8 cellular contexts compared by ENCODE assay signal in the genomic region with DNA sequence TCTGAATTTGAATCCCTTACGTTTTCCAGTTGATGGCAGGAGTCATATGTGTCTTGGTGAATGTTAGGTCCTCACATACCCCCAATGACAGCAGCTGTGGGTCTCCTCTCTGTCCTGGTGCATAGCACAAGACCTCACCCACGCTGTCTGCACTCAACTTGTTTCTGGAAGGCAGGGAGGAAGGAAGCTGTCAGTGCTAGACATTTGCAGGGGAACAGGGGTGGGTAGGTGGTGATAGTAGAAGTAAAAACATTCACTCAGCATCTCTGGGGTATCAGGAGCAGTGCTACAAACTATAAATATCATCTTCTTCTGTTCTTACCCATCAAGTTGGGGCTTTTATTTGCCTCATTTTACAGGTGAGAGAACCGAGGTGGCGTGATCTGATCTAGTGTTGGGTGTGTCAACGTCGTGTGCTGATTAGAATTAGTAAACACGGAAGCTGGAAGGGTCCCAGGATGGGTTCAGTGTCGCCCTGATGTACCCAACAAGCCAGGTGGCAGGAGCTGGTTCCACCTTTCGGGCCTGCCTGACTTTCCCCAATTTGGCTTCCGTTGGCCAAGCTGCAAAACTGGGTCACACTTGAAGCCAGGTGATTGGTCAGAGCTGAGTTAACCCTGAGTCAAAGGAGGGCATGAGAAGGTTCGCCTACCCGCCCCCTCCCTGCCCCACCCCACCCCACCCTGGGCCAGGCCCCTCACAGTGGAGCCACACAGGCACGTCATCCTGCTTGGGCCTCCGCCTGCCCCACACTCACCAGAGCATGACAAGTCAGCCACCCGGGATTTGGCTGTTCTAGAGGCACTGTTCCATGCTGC. TPM values are rescaled to one million over a fixed set of nuclear protein-coding genes. Genes with fewer than 3 reads are reported as not detected.
DNase-seq lines count a peak whose midpoint lies in the region; ATAC-seq and TF ChIP-seq lines count a peak whose summit lies in the region.

No MANE protein-coding gene starts in this region.

- peak overlapping the region; percentile 99 for H3K4me2 ChIP-seq in BLaER1

- no peak for TF ChIP-seq POLR2A in ovary (IDR thresholded peaks at IDR 0.05)

- TF ChIP-seq EP300 in Ishikawa (IDR thresholded peaks at IDR 0.05; ENCODE audit: borderline replicate concordance) (no peak), ovary (IDR thresholded peaks at IDR 0.05) (no peak)

- peaks cover 98% of the 10 kb centered on the region for H4K20me1 ChIP-seq in BLaER1

- peak overlapping the region; percentile 54 for H3K4me3 ChIP-seq in BLaER1
- H3K4me3 ChIP-seq in ovary: no peak overlapping the region

- peak overlapping the region; percentile 76 for H3K9ac ChIP-seq in BLaER1

- intact Hi-C loops in ovary (cut with DNase I): no loop called here

- TF ChIP-seq CTCF in omental fat pad (IDR thresholded peaks at IDR 0.05) (no peak), ovary (IDR thresholded peaks at IDR 0.05) (no peak)

- no peaks in the 10 kb centered on the region for H3K27me3 ChIP-seq in BLaER1
- no peaks in the 10 kb centered on the region for H3K27me3 ChIP-seq in ovary

- H3K9me3 ChIP-seq in BLaER1 (no peaks in the 10 kb centered on the region), ovary (no peaks in the 10 kb centered on the region)

- H3K36me3 ChIP-seq in BLaER1 (peaks cover 55% of the 10 kb centered on the region), ovary (no peaks in the 10 kb centered on the region)

- H3K27ac ChIP-seq in BLaER1: peak overlapping the region; percentile 88
- H3K27ac ChIP-seq in ovary: no peak overlapping the region

- peak; percentile 91 for DNase-seq in glomerular visceral epithelial cell (ENCODE audit: extremely low spot score)
- no peak for DNase-seq in omental fat pad (ENCODE audit: low spot score)
- no peak for DNase-seq in NCI-H187 (lab: John Stamatoyannopoulos, UW)
- DNase-seq in activated T-cell treated with anti-CD3 and anti-CD28 coated beads, Interleukin-2, amount 50 U/mL, for 48 hours: no peak
- DNase-seq in ovary: no peak

- WGBS in ovary, 3 donors: 85 to 90% (median 89%) methylated on average over 15 of the region's 15 CpGs

- no peak for TF ChIP-seq RAD21 in Ishikawa (IDR thresholded peaks at IDR 0.05; ENCODE audit: low read depth)

- ATAC-seq in GM19468 (IDR thresholded peaks at IDR 0.05; ENCODE audit: extremely low read depth, unreplicated experiment): peak; percentile 21
- ATAC-seq in omental fat pad (ENCODE audit: low FRiP score): no peak

- peaks cover 98% of the 10 kb centered on the region for H3K4me1 ChIP-seq in BLaER1
- H3K4me1 ChIP-seq in ovary (ENCODE audit: insufficient read depth): peaks cover 6% of the 10 kb centered on the region

TF ChIP-seq in Ishikawa, 13 proteins besides CTCF, POLR2A, EP300 and RAD21:
- no peak for TF ChIP-seq ZBTB7A (IDR thresholded peaks at IDR 0.05; ENCODE audit: low read depth)
- TF ChIP-seq CEBPB (IDR thresholded peaks at IDR 0.05): no peak
- TF ChIP-seq USF1 (IDR thresholded peaks at IDR 0.05): no peak
- peak; percentile 21; the same call in 1 of the 2 replicates for TF ChIP-seq TCF12 (IDR thresholded peaks at IDR 0.05; ENCODE audit: low read depth)
- TF ChIP-seq YY1 (IDR thresholded peaks at IDR 0.05; ENCODE audit: low read depth): no peak
- no peak for TF ChIP-seq TAF1 (IDR thresholded peaks at IDR 0.05; ENCODE audit: low read depth)
- TF ChIP-seq, protein P1, sequence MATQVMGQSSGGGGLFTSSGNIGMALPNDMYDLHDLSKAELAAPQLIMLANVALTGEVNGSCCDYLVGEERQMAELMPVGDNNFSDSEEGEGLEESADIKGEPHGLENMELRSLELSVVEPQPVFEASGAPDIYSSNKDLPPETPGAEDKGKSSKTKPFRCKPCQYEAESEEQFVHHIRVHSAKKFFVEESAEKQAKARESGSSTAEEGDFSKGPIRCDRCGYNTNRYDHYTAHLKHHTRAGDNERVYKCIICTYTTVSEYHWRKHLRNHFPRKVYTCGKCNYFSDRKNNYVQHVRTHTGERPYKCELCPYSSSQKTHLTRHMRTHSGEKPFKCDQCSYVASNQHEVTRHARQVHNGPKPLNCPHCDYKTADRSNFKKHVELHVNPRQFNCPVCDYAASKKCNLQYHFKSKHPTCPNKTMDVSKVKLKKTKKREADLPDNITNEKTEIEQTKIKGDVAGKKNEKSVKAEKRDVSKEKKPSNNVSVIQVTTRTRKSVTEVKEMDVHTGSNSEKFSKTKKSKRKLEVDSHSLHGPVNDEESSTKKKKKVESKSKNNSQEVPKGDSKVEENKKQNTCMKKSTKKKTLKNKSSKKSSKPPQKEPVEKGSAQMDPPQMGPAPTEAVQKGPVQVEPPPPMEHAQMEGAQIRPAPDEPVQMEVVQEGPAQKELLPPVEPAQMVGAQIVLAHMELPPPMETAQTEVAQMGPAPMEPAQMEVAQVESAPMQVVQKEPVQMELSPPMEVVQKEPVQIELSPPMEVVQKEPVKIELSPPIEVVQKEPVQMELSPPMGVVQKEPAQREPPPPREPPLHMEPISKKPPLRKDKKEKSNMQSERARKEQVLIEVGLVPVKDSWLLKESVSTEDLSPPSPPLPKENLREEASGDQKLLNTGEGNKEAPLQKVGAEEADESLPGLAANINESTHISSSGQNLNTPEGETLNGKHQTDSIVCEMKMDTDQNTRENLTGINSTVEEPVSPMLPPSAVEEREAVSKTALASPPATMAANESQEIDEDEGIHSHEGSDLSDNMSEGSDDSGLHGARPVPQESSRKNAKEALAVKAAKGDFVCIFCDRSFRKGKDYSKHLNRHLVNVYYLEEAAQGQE (IDR thresholded peaks at IDR 0.05; ENCODE audit: low read depth): no peak

RNA-seq across cellular contexts. Expression of gene ERGIC1, which starts 15.8 kb away (rescaled TPM):
- total RNA-seq in omental fat pad (100 to 1,000 TPM in 3 of 4 donors, 10 to 100 TPM in 1; 98.8 to 227 (median 129) TPM), ovary (100 to 1,000 TPM in 2 of 7 donors, 10 to 100 TPM in 5; 41.7 to 132 (median 92.3) TPM)
- polyA plus RNA-seq in ovary: 100 to 1,000 TPM in 1 of 2 donors, 10 to 100 TPM in 1; 76.4 to 147 TPM
